ENCODE assay signal across 8 cellular contexts in the genomic region with DNA sequence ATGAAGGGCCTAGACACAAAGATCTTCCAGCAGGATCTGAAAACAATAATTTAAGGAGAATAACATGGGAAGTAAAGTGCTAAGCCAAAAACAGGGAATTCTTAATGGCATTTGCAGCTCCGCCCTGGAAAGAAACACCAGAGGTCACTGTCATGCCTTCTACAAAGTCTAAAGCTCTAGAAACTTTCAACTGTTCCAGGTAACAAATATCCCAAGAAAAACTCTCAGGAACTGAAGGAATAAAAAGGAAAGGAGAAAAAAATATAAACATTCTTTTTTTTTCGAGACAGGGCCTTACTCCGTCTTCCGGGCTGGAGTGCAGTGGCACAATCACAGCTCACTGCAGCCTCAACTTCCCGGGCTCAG. TPM values are rescaled to one million over a fixed set of nuclear protein-coding genes. Genes with fewer than 3 reads are reported as not detected.
DNase-seq lines count a peak whose midpoint lies in the region; ATAC-seq and TF ChIP-seq lines count a peak whose summit lies in the region.

No MANE protein-coding gene starts in this region.

- peaks cover 16% of the 10 kb centered on the region for H3K4me1 Mint-ChIP-seq in activated naive CD4-positive, alpha-beta T cell treated with anti-CD3 and anti-CD28 coated beads, Interleukin-2, amount 50 U/mL, for 24 hours
- no peaks in the 10 kb centered on the region for H3K4me1 Mint-ChIP-seq in mesothelial cell of epicardium

- H3K27ac Mint-ChIP-seq in activated naive CD4-positive, alpha-beta T cell treated with anti-CD3 and anti-CD28 coated beads, Interleukin-2, amount 50 U/mL, for 24 hours: peak overlapping the region; percentile 23
- H3K27ac Mint-ChIP-seq in activated naive CD4-positive, alpha-beta T cell treated with anti-CD3 and anti-CD28 coated beads, Interleukin-2, amount 50 U/mL, for 72 hours: peak overlapping the region; percentile 68 to 90
- H3K27ac Mint-ChIP-seq in mesothelial cell of epicardium: no peak overlapping the region

- H3K4me1 ChIP-seq in tibial artery: peaks cover 0 to 46% (median 40%) of the 10 kb centered on the region in 4 donors

- DNase-seq in activated naive CD4-positive, alpha-beta T cell (lab: John Stamatoyannopoulos, UW): no peak
- no peak for DNase-seq in activated naive CD4-positive, alpha-beta T cell treated with anti-CD3 and anti-CD28 coated beads, Interleukin-2, amount 50 U/mL, for 72 hours (ENCODE audit: low spot score in 2 of 2)
- DNase-seq in mesothelial cell of epicardium (ENCODE audit: low spot score in 2 of 2, unreplicated experiment in 2 of 2) (no peak), tibial artery (no peak), pons (ENCODE audit: low spot score) (no peak), DMS 273 treated with DMSO at 0.1 percent for 48 hours (lab: John Stamatoyannopoulos, UW) (no peak)

- H3K4me3 Mint-ChIP-seq in activated naive CD4-positive, alpha-beta T cell treated with anti-CD3 and anti-CD28 coated beads, Interleukin-2, amount 50 U/mL, for 24 hours: no peak overlapping the region
- no peak overlapping the region for H3K4me3 Mint-ChIP-seq in mesothelial cell of epicardium

- H3K27me3 Mint-ChIP-seq in activated naive CD4-positive, alpha-beta T cell treated with anti-CD3 and anti-CD28 coated beads, Interleukin-2, amount 50 U/mL, for 24 hours: no peaks in the 10 kb centered on the region
- no peaks in the 10 kb centered on the region for H3K27me3 Mint-ChIP-seq in mesothelial cell of epicardium (ENCODE audit: low read depth)

- H3K36me3 Mint-ChIP-seq in activated naive CD4-positive, alpha-beta T cell treated with anti-CD3 and anti-CD28 coated beads, Interleukin-2, amount 50 U/mL, for 24 hours: peaks cover 3% of the 10 kb centered on the region
- H3K36me3 Mint-ChIP-seq in activated naive CD4-positive, alpha-beta T cell treated with anti-CD3 and anti-CD28 coated beads, Interleukin-2, amount 50 U/mL, for 72 hours: peaks cover 2% of the 10 kb centered on the region in 2 donors
- H3K36me3 Mint-ChIP-seq in mesothelial cell of epicardium: peaks cover 11% of the 10 kb centered on the region

- H3K4me3 ChIP-seq in tibial artery: no peak overlapping the region

- intact Hi-C loops in tibial artery (cut with DNase I; ENCODE audit: low total_unique reads): loop anchor here (2.0 kb wide), 1 partner anchor 33 kb away; no protein-coding TSS in a partner anchor

- no peak for ATAC-seq in activated naive CD4-positive, alpha-beta T cell treated with anti-CD3 and anti-CD28 coated beads, Interleukin-2, amount 50 U/mL, for 72 hours
- no peak for ATAC-seq in HG02970 (IDR thresholded peaks at IDR 0.05; ENCODE audit: low FRiP score, unreplicated experiment)

- H3K36me3 ChIP-seq in tibial artery: peaks cover 25 to 62% (median 47%) of the 10 kb centered on the region in 3 donors

- H3K9me3 ChIP-seq in tibial artery: no peaks in the 10 kb centered on the region

- no peaks in the 10 kb centered on the region for H3K9me3 Mint-ChIP-seq in activated naive CD4-positive, alpha-beta T cell treated with anti-CD3 and anti-CD28 coated beads, Interleukin-2, amount 50 U/mL, for 24 hours
- H3K9me3 Mint-ChIP-seq in activated naive CD4-positive, alpha-beta T cell treated with anti-CD3 and anti-CD28 coated beads, Interleukin-2, amount 50 U/mL, for 72 hours: no peaks in the 10 kb centered on the region
- H3K9me3 Mint-ChIP-seq in mesothelial cell of epicardium: no peaks in the 10 kb centered on the region

- peak; percentile 46 for TF ChIP-seq CTCF in mesothelial cell of epicardium (IDR thresholded peaks at IDR 0.05; ENCODE audit: unreplicated experiment)
- TF ChIP-seq CTCF in tibial artery (IDR thresholded peaks at IDR 0.05): no peak

- no peaks in the 10 kb centered on the region for H3K27me3 ChIP-seq in tibial artery

- peak overlapping the region; percentile 74 to 75 for H3K27ac ChIP-seq in tibial artery

RNA-seq across cellular contexts. Expression of gene ZC3H12A, which starts 13.2 kb away (rescaled TPM):
- 10 to 100 TPM; 30.2 to 58.6 TPM for total RNA-seq in activated naive CD4-positive, alpha-beta T cell treated with anti-CD3 and anti-CD28 coated beads, Interleukin-2, amount 50 U/mL, for 72 hours
- 8.9 to 11.1 TPM (median 9.2 TPM) in 3 replicates for total RNA-seq in mesothelial cell of epicardium

RNA-seq across cellular contexts. Expression of gene MEAF6, which starts 27.0 kb away (rescaled TPM):
- 10 to 100 TPM; 48.0 to 66.8 TPM for total RNA-seq in activated naive CD4-positive, alpha-beta T cell treated with anti-CD3 and anti-CD28 coated beads, Interleukin-2, amount 50 U/mL, for 72 hours
- 58.2 to 58.7 TPM (median 58.4 TPM) in 3 replicates for total RNA-seq in mesothelial cell of epicardium
